In genomic region chr7:3063016-3063753, GRCh38 we compare ENCODE assay signal across 8 cellular contexts. TPM values are rescaled to one million over a fixed set of nuclear protein-coding genes. Genes with fewer than 3 reads are reported as not detected.
DNase-seq lines count a peak whose midpoint lies in the region; ATAC-seq and TF ChIP-seq lines count a peak whose summit lies in the region.

No MANE protein-coding gene starts in this region.

- H3K4me3 ChIP-seq in mammary epithelial cell (replicated peaks in 1 of 3; ENCODE audit: insufficient read depth in 1 of 3, low read depth in 2 of 3, low read length in 3 of 3): no peak overlapping the region

- H3K27ac ChIP-seq in mammary epithelial cell (ENCODE audit: insufficient read depth, low read depth, low read length): no peak overlapping the region

- H2AFZ ChIP-seq in mammary epithelial cell (ENCODE audit: low read depth, low read length): no peak overlapping the region

- no peaks in the 10 kb centered on the region for H3K4me1 ChIP-seq in mammary epithelial cell (ENCODE audit: insufficient read depth, low read length)

- dilution Hi-C loops in mammary epithelial cell (cut with HindIII; ENCODE audit: low sequenced_read_pairs): no loop called here

- no peak overlapping the region for H3K9ac ChIP-seq in mammary epithelial cell (ENCODE audit: insufficient read depth, low read length)

- peak; percentile 78 for ATAC-seq in GM19397 (IDR thresholded peaks at IDR 0.05; ENCODE audit: unreplicated experiment)
- peak; percentile 88 for ATAC-seq in HG03442 (IDR thresholded peaks at IDR 0.05; ENCODE audit: unreplicated experiment)

- H4K20me1 ChIP-seq in mammary epithelial cell (ENCODE audit: insufficient read depth, low read length): no peaks in the 10 kb centered on the region

- TF ChIP-seq CTCF in mammary epithelial cell (conservative IDR thresholded peaks at IDR 0.05 in 1 of 2, IDR thresholded peaks at IDR 0.05 in 1 of 2; ENCODE audit: extremely low read depth in 1 of 2, insufficient read depth in 1 of 2, low read depth in 1 of 2, low read length in 2 of 2): no peak

- H3K36me3 ChIP-seq in mammary epithelial cell (ENCODE audit: insufficient read depth, low read length): no peaks in the 10 kb centered on the region

- H3K79me2 ChIP-seq in mammary epithelial cell (ENCODE audit: insufficient read depth, low read length): no peaks in the 10 kb centered on the region

- H3K4me2 ChIP-seq in mammary epithelial cell (ENCODE audit: insufficient read depth, low read depth, low read length): no peak overlapping the region

- CTCF ChIA-PET in mammary epithelial cell (lab: Charles Lee; ENCODE audit: low non-redundant PET): no interaction called here

- H3K9me3 ChIP-seq in mammary epithelial cell (replicated peaks; ENCODE audit: insufficient read depth, low read length): no peaks in the 10 kb centered on the region

- 83% methylated on average over 7 of the region's 7 CpGs for WGBS in mammary epithelial cell (ENCODE audit: low coverage, missing lambda C conversion rate)

- intact Hi-C loops in mammary epithelial cell (cut with micrococcal nuclease): no loop called here

- in situ Hi-C loops in mammary epithelial cell (cut with MboI; ENCODE audit: low sequenced_read_pairs in 2 of 2): no loop called here

- peak; percentile 86 to 87 for DNase-seq in activated T-cell treated with anti-CD3 and anti-CD28 coated beads, Interleukin-2, amount 50 U/mL, for 48 hours
- DNase-seq in stimulated activated CD8-positive, alpha-beta memory T cell treated with anti-CD3 and anti-CD28 coated beads, Interleukin-12 subunit alpha, Interleukin-12 subunit beta, amount 100 ng/mL, for 4 hours (ENCODE audit: low read depth): peak; percentile 69
- DNase-seq in mammary epithelial cell (no peak), MV-4-11 (lab: John Stamatoyannopoulos, UW) (no peak), NCI-H510A treated with DMSO at 0.1 percent for 48 hours (lab: John Stamatoyannopoulos, UW) (no peak), 8988T (no peak)

- BruUV-seq in mammary epithelial cell (replicated peaks; lab: Mats Ljungman, UMichigan): no TSS peak

- no peaks in the 10 kb centered on the region for H3K27me3 ChIP-seq in mammary epithelial cell (ENCODE audit: insufficient read depth, low read length)

RNA-seq across cellular contexts. Expression of gene CARD11, which starts 19.5 kb away (rescaled TPM):
- total RNA-seq in mammary epithelial cell: 1 to 10 TPM in 1 of 2 donors, under 1 TPM in 1; 0.33 to 2.2 TPM
- 3.1 TPM for polyA plus RNA-seq in mammary epithelial cell
- polyA minus RNA-seq in mammary epithelial cell: 1.4 TPM

Comparison
In these comparisons a context has a peak if more than half of its experiments do, and no peak if none do; other contexts are left out.
1. DNase-seq: peak in activated T-cell treated with anti-CD3 and anti-CD28 coated beads, Interleukin-2, amount 50 U/mL, for 48 hours (2 of 2) and stimulated activated CD8-positive, alpha-beta memory T cell treated with anti-CD3 and anti-CD28 coated beads, Interleukin-12 subunit alpha, Interleukin-12 subunit beta, amount 100 ng/mL, for 4 hours (single experiment); none in mammary epithelial cell (single experiment), MV-4-11 (single experiment), NCI-H510A treated with DMSO at 0.1 percent for 48 hours (single experiment) and 8988T (single experiment).